Comparison of ENCODE assay signal across 9 cellular contexts in genomic region chr7:156793334-156793733, GRCh38.
"Had no signal": no experiment of that assay in that cellular context is flagged by ENCODE, and none has a peak within 500 bp of the region (broad histone marks: within the 10 kb centered on the region; RNA-seq: fewer than 3 reads in every experiment).

No MANE protein-coding gene starts in this region.

- FAIRE-seq: H1, HepG2 had no signal

- H3K9me3 ChIP-seq: HAP-1 had no signal

- H2AFZ ChIP-seq: GM23338 had no signal

- H3K4me3 ChIP-seq: GM23338, HAP-1 had no signal

- DNase-seq: H7, HFFc6, KG1 had no signal

- H3K27ac ChIP-seq: HL-60 had no signal

- H3K4me2 ChIP-seq: GM23338 had no signal

- ATAC-seq: GM23338, HCT116, HepG2 had no signal
